1 cellular context compared by ENCODE assay signal in genomic region chr1:203295796-203296195, GRCh38.
TF ChIP-seq lines count a peak whose summit lies in the region.

No MANE protein-coding gene starts in this region.

TF ChIP-seq in HEK293, 187 proteins besides CTCF, POLR2A, EP300 and RAD21:
- no peak for TF ChIP-seq ZNF398 (tag by site-specific recombination; IDR thresholded peaks at IDR 0.05)
- no peak for TF ChIP-seq ZXDB (tag by site-specific recombination; IDR thresholded peaks at IDR 0.05)
- TF ChIP-seq, protein P1, sequence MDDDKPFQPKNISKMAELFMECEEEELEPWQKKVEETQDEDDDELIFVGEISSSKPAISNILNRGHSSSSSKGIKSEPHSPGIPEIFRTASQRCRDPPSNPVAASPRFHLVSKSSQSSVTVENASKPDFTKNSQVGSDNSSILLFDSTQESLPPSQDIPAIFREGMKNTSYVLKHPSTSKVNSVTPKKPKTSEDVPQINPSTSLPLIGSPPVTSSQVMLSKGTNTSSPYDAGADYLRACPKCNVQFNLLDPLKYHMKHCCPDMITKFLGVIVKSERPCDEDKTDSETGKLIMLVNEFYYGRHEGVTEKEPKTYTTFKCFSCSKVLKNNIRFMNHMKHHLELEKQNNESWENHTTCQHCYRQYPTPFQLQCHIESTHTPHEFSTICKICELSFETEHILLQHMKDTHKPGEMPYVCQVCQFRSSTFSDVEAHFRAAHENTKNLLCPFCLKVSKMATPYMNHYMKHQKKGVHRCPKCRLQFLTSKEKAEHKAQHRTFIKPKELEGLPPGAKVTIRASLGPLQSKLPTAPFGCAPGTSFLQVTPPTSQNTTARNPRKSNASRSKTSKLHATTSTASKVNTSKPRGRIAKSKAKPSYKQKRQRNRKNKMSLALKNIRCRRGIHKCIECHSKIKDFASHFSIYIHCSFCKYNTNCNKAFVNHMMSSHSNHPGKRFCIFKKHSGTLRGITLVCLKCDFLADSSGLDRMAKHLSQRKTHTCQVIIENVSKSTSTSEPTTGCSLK (tag by site-specific recombination; IDR thresholded peaks at IDR 0.05): no peak
- TF ChIP-seq ZIC2 (tag by site-specific recombination; IDR thresholded peaks at IDR 0.05): peak; percentile 25; the same call in 1 of the 2 replicates
